8 cellular contexts compared by ENCODE assay signal in genomic region chr17:7886227-7887037, GRCh38. TPM values are rescaled to one million over a fixed set of nuclear protein-coding genes. Genes with fewer than 3 reads are reported as not detected.
DNase-seq lines count a peak whose midpoint lies in the region; ATAC-seq and TF ChIP-seq lines count a peak whose summit lies in the region.

No MANE protein-coding gene starts in this region.

- no peaks in the 10 kb centered on the region for H3K9me2 ChIP-seq in PC-9 (ENCODE audit: insufficient read depth)

- DNase-seq in cardiac septum (ENCODE audit: low spot score) (peak; percentile 76), left ventricle myocardium superior (no peak), PC-9 (peak in 1 of 2 experiments; percentile 30), left ventricle myocardium inferior (no peak), GOT3 (lab: John Stamatoyannopoulos, UW) (no peak)
- DNase-seq in activated naive CD4-positive, alpha-beta T cell (lab: John Stamatoyannopoulos, UW) = peak in 3 of 4 experiments; percentile 20 to 52 (median 23)

- CTCF ChIA-PET in PC-9 (lab: Charles Lee) = no interaction called here

- intact Hi-C loops in cardiac septum (cut with DNase I) (loop anchor here (1.0 to 5.0 kb wide), 2 partner anchors 29 to 44 kb away; partner anchors contain the start of gene NAA38), left ventricle myocardium superior (cut with micrococcal nuclease) (no loop called here), PC-9 (cut with micrococcal nuclease; ENCODE audit: unreplicated experiment) (loop anchor here (1.0 to 10.0 kb wide), 4 partner anchors 27 to 302 kb away; partner anchors contain the start of genes CNTROB, MPDU1, NAA38 and TRAPPC1), left ventricle myocardium inferior (cut with micrococcal nuclease) (no loop called here)

- H3K79me2 ChIP-seq in PC-9 (ENCODE audit: low read depth) = peaks cover 38% of the 10 kb centered on the region

- H3K9ac ChIP-seq in skeletal muscle satellite cell (ENCODE audit: low read depth, low read length) = peak overlapping the region; percentile 76

- TF ChIP-seq CTCF in PC-9 (conservative IDR thresholded peaks at IDR 0.05) (no peak), left ventricle myocardium inferior (IDR thresholded peaks at IDR 0.05; ENCODE audit: borderline replicate concordance) (no peak)

- H3K4me1 ChIP-seq in PC-9 (replicated peaks; ENCODE audit: insufficient read depth) (peaks cover 27% of the 10 kb centered on the region), left ventricle myocardium inferior (peaks cover 67% of the 10 kb centered on the region), skeletal muscle satellite cell (ENCODE audit: control insufficient read depth, insufficient read depth, low read length) (peaks cover 53% of the 10 kb centered on the region)

- BruUV-seq in PC-9 (replicated peaks; lab: Mats Ljungman, UMichigan) = TSS peak; percentile 21

- POLR2A ChIA-PET in PC-9 (lab: Charles Lee; ENCODE audit: unreplicated experiment) = interaction anchor here (0.7 kb wide), 1 partner anchor 30 kb away, joined by 3 read pairs; no protein-coding TSS in a partner anchor

- H3K9me3 ChIP-seq in PC-9 (ENCODE audit: insufficient read depth, low read depth) (no peaks in the 10 kb centered on the region), left ventricle myocardium inferior (replicated peaks) (no peaks in the 10 kb centered on the region), skeletal muscle satellite cell (replicated peaks; ENCODE audit: low read length) (no peaks in the 10 kb centered on the region)

- H3K36me3 ChIP-seq in PC-9 (ENCODE audit: low read depth) = no peaks in the 10 kb centered on the region; the same call in 1 of the 2 replicates
- peaks cover 4% of the 10 kb centered on the region for H3K36me3 ChIP-seq in left ventricle myocardium inferior
- peaks cover 18% of the 10 kb centered on the region for H3K36me3 ChIP-seq in skeletal muscle satellite cell (ENCODE audit: insufficient read depth, low read length)

- no peaks in the 10 kb centered on the region for H3K27me3 ChIP-seq in PC-9 (ENCODE audit: insufficient read depth, low read depth)
- H3K27me3 ChIP-seq in left ventricle myocardium inferior (ENCODE audit: low read depth) = no peaks in the 10 kb centered on the region
- no peaks in the 10 kb centered on the region for H3K27me3 ChIP-seq in skeletal muscle satellite cell (ENCODE audit: control insufficient read depth, insufficient read depth, low read length)

- peaks cover 4% of the 10 kb centered on the region; the same call in 1 of the 2 replicates for H4K20me1 ChIP-seq in PC-9 (ENCODE audit: insufficient read depth)

- H2AFZ ChIP-seq in PC-9 = peak overlapping the region; percentile 26; the same call in 1 of the 2 replicates

- peak overlapping the region; percentile 84 for H3K4me3 ChIP-seq in PC-9
- peak overlapping the region; percentile 88 for H3K4me3 ChIP-seq in left ventricle myocardium inferior
- H3K4me3 ChIP-seq in skeletal muscle satellite cell (ENCODE audit: low read length) = peak overlapping the region; percentile 95

- H3K4me2 ChIP-seq in PC-9 (peak overlapping the region; percentile 99), skeletal muscle satellite cell (ENCODE audit: low read length) (peak overlapping the region; percentile 98)

- H3F3A ChIP-seq in PC-9 (ENCODE audit: insufficient read depth, low read depth) = peaks cover 30% of the 10 kb centered on the region

- ATAC-seq in left ventricle myocardium superior = no peak
- no peak for ATAC-seq in HG03442 (IDR thresholded peaks at IDR 0.05; ENCODE audit: unreplicated experiment)

- H3K27ac ChIP-seq in PC-9 (peak overlapping the region; percentile 66), left ventricle myocardium inferior (replicated peaks) (peak overlapping the region; percentile 98)

RNA-seq across cellular contexts. Expression of gene CHD3, which starts 2.2 kb away (rescaled TPM):
- total RNA-seq in cardiac septum (14.2 TPM), left ventricle myocardium superior (13.1 TPM), PC-9 (2021) (197 and 219 TPM in 2 replicates), left ventricle myocardium inferior (15.6 TPM)
- 35.0 and 38.2 TPM in 2 replicates for total RNA-seq in skeletal muscle satellite cell (2012; rRNA removed)

RNA-seq across cellular contexts. Expression of gene CYB5D1, which starts 28.6 kb away (rescaled TPM):
- total RNA-seq in cardiac septum = 12.2 TPM
- 25.6 TPM for total RNA-seq in left ventricle myocardium superior
- total RNA-seq in PC-9 (2021) = 14.3 and 22.0 TPM in 2 replicates
- total RNA-seq in left ventricle myocardium inferior = 17.8 TPM
- total RNA-seq in skeletal muscle satellite cell (2012; rRNA removed) = 12.2 and 12.9 TPM in 2 replicates

RNA-seq across cellular contexts. Expression of gene NAA38, which starts 29.1 kb away (rescaled TPM):
- total RNA-seq in cardiac septum (68.8 TPM), left ventricle myocardium superior (93.2 TPM), PC-9 (2021) (159 and 176 TPM in 2 replicates), left ventricle myocardium inferior (89.8 TPM)
- total RNA-seq in skeletal muscle satellite cell (2012; rRNA removed) = 67.2 and 67.7 TPM in 2 replicates

RNA-seq across cellular contexts. Expression of gene RNF227, which starts 29.7 kb away (rescaled TPM):
- total RNA-seq in cardiac septum (1.00 TPM), left ventricle myocardium superior (1.1 TPM), PC-9 (2021) (3.1 and 4.2 TPM in 2 replicates), left ventricle myocardium inferior (1.0 TPM)
- 1.7 and 6.1 TPM in 2 replicates for total RNA-seq in skeletal muscle satellite cell (2012; rRNA removed)

RNA-seq across cellular contexts. Expression of gene TMEM88, which starts 31.6 kb away (rescaled TPM):
- 14.7 TPM for total RNA-seq in cardiac septum
- total RNA-seq in left ventricle myocardium superior = 32.6 TPM
- total RNA-seq in PC-9 (2021) = 3.1 and 3.4 TPM in 2 replicates
- total RNA-seq in left ventricle myocardium inferior = 26.4 TPM
- total RNA-seq in skeletal muscle satellite cell (2012; rRNA removed) = 0.44 TPM in 1 of 2 replicates, not detected in the other

Comparison
In these comparisons a context has a peak if more than half of its experiments do, and no peak if none do; other contexts are left out.
1. DNase-seq: peak in cardiac septum (single experiment) and activated naive CD4-positive, alpha-beta T cell (3 of 4); none in left ventricle myocardium superior (single experiment), left ventricle myocardium inferior (single experiment) and GOT3 (single experiment).
2. intact Hi-C loops: an anchor here in cardiac septum (1.0 to 5.0 kb wide) and PC-9 (1.0 to 10.0 kb wide); none called in left ventricle myocardium superior and left ventricle myocardium inferior.
3. RNA of gene CHD3, which starts 2.2 kb away (total RNA-seq): 197 to 219 TPM in PC-9; 15.6 TPM in left ventricle myocardium inferior (single experiment), 14.2 TPM in cardiac septum (single experiment) and 13.1 TPM in left ventricle myocardium superior (single experiment); every median in the first group is over 10 times any median in the second.
4. Peak in every context shown above with its lines, with median percentiles within 50 percentile points of each other: H3K4me3 ChIP-seq.